ENCODE assay signal across 1 cellular context in genomic region chr14:50084666-50085065, GRCh38.
TF ChIP-seq lines count a peak whose summit lies in the region.

No MANE protein-coding gene starts in this region.

TF ChIP-seq in IMR-90, 13 proteins besides CTCF, POLR2A, EP300 and RAD21:
- no peak for TF ChIP-seq MAZ (IDR thresholded peaks at IDR 0.05; ENCODE audit: borderline replicate concordance, low read depth, low read length)
- TF ChIP-seq BHLHE40 (IDR thresholded peaks at IDR 0.05; ENCODE audit: low read depth, low read length): no peak
- TF ChIP-seq CEBPB (IDR thresholded peaks at IDR 0.05; ENCODE audit: low read depth, low read length): no peak
- no peak for TF ChIP-seq FOS (IDR thresholded peaks at IDR 0.05; ENCODE audit: low read depth, low read length)
- TF ChIP-seq RCOR1 (IDR thresholded peaks at IDR 0.05; ENCODE audit: insufficient replicate concordance, low read length): no peak
- TF ChIP-seq MXI1 (IDR thresholded peaks at IDR 0.05; ENCODE audit: borderline replicate concordance, low read depth, low read length): no peak
- no peak for TF ChIP-seq MAFK (IDR thresholded peaks at IDR 0.05; ENCODE audit: low read depth, low read length)
- TF ChIP-seq CHD1 (IDR thresholded peaks at IDR 0.05; ENCODE audit: low read depth, low read length): no peak
- TF ChIP-seq, protein P1, sequence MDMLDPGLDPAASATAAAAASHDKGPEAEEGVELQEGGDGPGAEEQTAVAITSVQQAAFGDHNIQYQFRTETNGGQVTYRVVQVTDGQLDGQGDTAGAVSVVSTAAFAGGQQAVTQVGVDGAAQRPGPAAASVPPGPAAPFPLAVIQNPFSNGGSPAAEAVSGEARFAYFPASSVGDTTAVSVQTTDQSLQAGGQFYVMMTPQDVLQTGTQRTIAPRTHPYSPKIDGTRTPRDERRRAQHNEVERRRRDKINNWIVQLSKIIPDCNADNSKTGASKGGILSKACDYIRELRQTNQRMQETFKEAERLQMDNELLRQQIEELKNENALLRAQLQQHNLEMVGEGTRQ (IDR thresholded peaks at IDR 0.05; ENCODE audit: low read depth, low read length): no peak
- no peak for TF ChIP-seq SMC3 (IDR thresholded peaks at IDR 0.05; ENCODE audit: low read depth, low read length)
- TF ChIP-seq NFE2L2 (IDR thresholded peaks at IDR 0.05; ENCODE audit: low read depth, low read length): no peak
- no peak for TF ChIP-seq ELK1 (IDR thresholded peaks at IDR 0.05; ENCODE audit: borderline replicate concordance, low read depth, low read length)
- no peak for TF ChIP-seq RFX5 (IDR thresholded peaks at IDR 0.05; ENCODE audit: low read depth, low read length)
